Comparison of ENCODE assay signal across 8 cellular contexts in the genomic region with DNA sequence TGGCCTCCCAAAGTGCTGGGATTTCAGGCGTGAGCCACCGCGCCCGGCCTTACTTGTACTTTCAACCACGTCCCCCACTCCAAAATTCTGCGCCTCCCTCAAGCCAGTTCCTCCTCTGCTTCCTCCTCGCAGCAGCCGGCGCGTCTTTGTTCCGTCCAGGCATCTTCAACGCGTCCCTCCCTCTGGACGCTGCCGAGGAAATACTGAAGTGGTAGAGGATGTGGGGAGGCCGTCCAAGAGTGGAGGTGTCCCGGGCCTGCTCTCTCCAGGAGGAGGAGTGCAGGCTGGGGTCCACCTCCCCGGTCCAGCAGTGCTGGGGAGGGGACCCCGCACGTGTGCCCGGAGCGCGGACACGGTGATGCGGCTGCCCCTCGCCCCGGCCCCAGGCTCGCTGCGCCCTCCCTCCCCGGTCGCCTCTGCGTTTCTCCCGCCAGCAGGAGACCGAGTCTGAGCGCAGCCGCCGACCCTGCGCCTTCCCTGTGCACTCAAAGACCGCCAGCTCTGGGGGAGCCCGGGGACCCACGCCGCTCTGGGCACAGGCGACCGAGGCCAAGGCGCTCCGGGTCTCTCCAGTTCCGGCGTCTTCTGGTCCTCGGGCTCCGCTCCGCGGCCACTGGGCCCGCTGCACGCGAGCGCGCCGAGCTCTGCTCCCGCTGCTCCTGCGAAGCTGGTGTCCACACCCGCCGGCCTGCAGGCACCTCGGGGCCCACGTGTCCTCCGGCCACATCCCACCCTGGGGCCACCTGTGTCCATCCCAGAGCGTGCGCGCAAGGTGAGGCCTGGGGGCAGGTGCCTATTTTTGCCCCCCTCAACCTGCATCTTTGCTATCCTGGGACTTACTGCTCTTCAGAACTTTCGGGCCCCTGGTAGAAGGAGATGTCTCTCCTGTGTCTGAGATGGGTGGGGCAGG. TPM values are rescaled to one million over a fixed set of nuclear protein-coding genes. Genes with fewer than 3 reads are reported as not detected.
DNase-seq lines count a peak whose midpoint lies in the region; ATAC-seq and TF ChIP-seq lines count a peak whose summit lies in the region.

No MANE protein-coding gene starts in this region.

- H3K9me3 ChIP-seq in RWPE2 (ENCODE audit: severe bottlenecking) (no peaks in the 10 kb centered on the region), adrenal gland (replicated peaks in 1 of 3) (no peaks in the 10 kb centered on the region)

- DNase-seq in AG20443 (ENCODE audit: low spot score) (peak; percentile 92), HK-2 (ENCODE audit: unreplicated experiment) (peak; percentile 61), RWPE2 (ENCODE audit: low spot score) (no peak), adrenal gland (peak; percentile 48 to 72 (median 65)), hepatic stellate cell (ENCODE audit: low spot score) (peak; percentile 74), sciatic nerve (ENCODE audit: low spot score) (peak; percentile 73)

- TF ChIP-seq CTCF in RWPE2 (IDR thresholded peaks at IDR 0.05; ENCODE audit: poor library complexity, severe bottlenecking) = peak; percentile 65
- TF ChIP-seq CTCF in adrenal gland (IDR thresholded peaks at IDR 0.05) = peak; percentile 27 to 60 (median 44)

- no peak overlapping the region for H3K27ac ChIP-seq in RWPE2 (ENCODE audit: poor library complexity, severe bottlenecking)
- no peak overlapping the region for H3K27ac ChIP-seq in adrenal gland

- H3K4me3 ChIP-seq in RWPE2 (ENCODE audit: severe bottlenecking) (peak overlapping the region; percentile 18), adrenal gland (peak overlapping the region in 1 of 4 donors; percentile 39)

- peak; percentile 94 for ATAC-seq in RWPE2 (ENCODE audit: low read depth)
- peak; percentile 84 for ATAC-seq in sciatic nerve
- ATAC-seq in GM21381 (IDR thresholded peaks at IDR 0.05; ENCODE audit: unreplicated experiment) = no peak
- ATAC-seq in HG03571 (IDR thresholded peaks at IDR 0.05; ENCODE audit: unreplicated experiment) = no peak

- intact Hi-C loops in adrenal gland (cut with DNase I) (loop anchor here (10.0 kb wide), 2 partner anchors 85 to 95 kb away; a partner anchor contains a TSS), sciatic nerve (cut with DNase I) (no loop called here)

- 2 to 7% (median 5%) methylated on average over 7 to 69 of the region's 69 CpGs for WGBS in adrenal gland, 4 donors

- H3K27me3 ChIP-seq in RWPE2 (ENCODE audit: insufficient read depth, poor library complexity, severe bottlenecking) (peaks cover 83% of the 10 kb centered on the region), adrenal gland (peaks cover 42% of the 10 kb centered on the region)

- H3K4me1 ChIP-seq in RWPE2 (ENCODE audit: insufficient read depth, poor library complexity, severe bottlenecking) (no peaks in the 10 kb centered on the region), adrenal gland (replicated peaks in 1 of 2) (peaks cover 0 to 9% of the 10 kb centered on the region in 2 donors)

- H3K36me3 ChIP-seq in RWPE2 (ENCODE audit: low read depth) (no peaks in the 10 kb centered on the region), adrenal gland (replicated peaks in 1 of 2) (no peaks in the 10 kb centered on the region)

- no peak for TF ChIP-seq POLR2A in adrenal gland (IDR thresholded peaks at IDR 0.05)

RNA-seq across cellular contexts. Expression of a gene that starts 31.7 kb away (rescaled TPM):
- total RNA-seq in adrenal gland (1 to 10 TPM; 3.3 to 9.8 (median 6.7) TPM), sciatic nerve (13.5 TPM)
- 10 to 100 TPM in 1 of 3 donors, 1 to 10 TPM in 2; 2.0 to 22.4 (median 7.3) TPM for polyA plus RNA-seq in adrenal gland

RNA-seq across cellular contexts. Expression of a gene that starts 41.5 kb away (rescaled TPM):
- total RNA-seq in adrenal gland (10 to 100 TPM; 29.0 to 72.5 (median 46.7) TPM), sciatic nerve (26.6 TPM)
- 10 to 100 TPM; 37.6 to 41.1 (median 38.5) TPM for polyA plus RNA-seq in adrenal gland

RNA-seq across cellular contexts. Expression of a gene that starts 41.6 kb away (rescaled TPM):
- total RNA-seq in adrenal gland (under 1 TPM in 5 of 8 donors, not detected in 3; 0.20 to 0.81 (median 0.28) TPM), sciatic nerve (0.89 TPM)
- 1 to 10 TPM; 1.6 to 2.3 (median 1.9) TPM for polyA plus RNA-seq in adrenal gland

RNA-seq across cellular contexts. Expression of a gene that starts 51.2 kb away (rescaled TPM):
- total RNA-seq in adrenal gland (10 to 100 TPM; 18.3 to 53.7 (median 40.5) TPM), sciatic nerve (39.4 TPM)
- 100 to 1,000 TPM in 2 of 3 donors, 1 to 10 TPM in 1; 6.3 to 136 (median 121) TPM for polyA plus RNA-seq in adrenal gland

RNA-seq across cellular contexts. Expression of a gene that starts 56.8 kb away (rescaled TPM):
- total RNA-seq in adrenal gland = 1 to 10 TPM in 1 of 8 donors, under 1 TPM in 5, not detected in 2; 0.06 to 2.0 (median 0.56) TPM
- under 1 TPM; 0.18 to 0.48 (median 0.20) TPM for polyA plus RNA-seq in adrenal gland
- 1.1 TPM for total RNA-seq in sciatic nerve

Comparison
In these comparisons a context has a peak if more than half of its experiments do, and no peak if none do; other contexts are left out.
1. ATAC-seq: peak in RWPE2 (single experiment) and sciatic nerve (single experiment); none in GM21381 (single experiment) and HG03571 (single experiment).